8 cellular contexts compared by ENCODE assay signal in genomic region chr15:83380682-83381081, GRCh38.
DNase-seq lines count a peak whose midpoint lies in the region; ATAC-seq lines count a peak whose summit lies in the region.

No MANE protein-coding gene starts in this region.

- H3K36me3 Mint-ChIP-seq in activated naive CD4-positive, alpha-beta T cell treated with anti-CD3 and anti-CD28 coated beads, Interleukin-2, amount 10 ng/mL, durations not matched to agents 7 days and 5 days = no peaks in the 10 kb centered on the region

- peaks cover 41% of the 10 kb centered on the region for H3K27me3 Mint-ChIP-seq in activated naive CD4-positive, alpha-beta T cell treated with anti-CD3 and anti-CD28 coated beads, Interleukin-2, amount 10 ng/mL, durations not matched to agents 7 days and 5 days

- peak; percentile 8 for DNase-seq in NCI-H748 (lab: John Stamatoyannopoulos, UW; ENCODE audit: unreplicated experiment)
- no peak for DNase-seq in NCI-H748 treated with DMSO at 0.1 percent for 48 hours (lab: John Stamatoyannopoulos, UW)
- DNase-seq in KBM-7 = peak; percentile 51
- peak; percentile 62 for DNase-seq in activated naive CD4-positive, alpha-beta T cell treated with anti-CD3 and anti-CD28 coated beads, Interleukin-2, amount 10 ng/mL, durations not matched to agents 7 days and 5 days
- DNase-seq in hepatic stellate cell (ENCODE audit: low spot score) = peak; percentile 50
- peak; percentile 37 for DNase-seq in stimulated activated naive CD8-positive, alpha-beta T cell treated with anti-CD3 and anti-CD28 coated beads, Interleukin-15, Interleukin-2, amounts not matched to agents 100 U/mL and 50 U/mL, for 24 hours
- DNase-seq in NCI-H1694 (lab: John Stamatoyannopoulos, UW) = no peak

- H3K9me3 Mint-ChIP-seq in activated naive CD4-positive, alpha-beta T cell treated with anti-CD3 and anti-CD28 coated beads, Interleukin-2, amount 10 ng/mL, durations not matched to agents 7 days and 5 days = no peaks in the 10 kb centered on the region

- CTCF ChIA-PET in activated naive CD4-positive, alpha-beta T cell treated with anti-CD3 and anti-CD28 coated beads, Interleukin-2, amount 10 ng/mL, durations not matched to agents 7 days and 5 days (lab: Charles Lee) = interaction anchor here (0.9 to 2.7 kb wide), 6 partner anchors 12 to 370 kb away, joined by 3 to 19 read pairs (median 4); no protein-coding TSS in a partner anchor

- H3K27ac Mint-ChIP-seq in activated naive CD4-positive, alpha-beta T cell treated with anti-CD3 and anti-CD28 coated beads, Interleukin-2, amount 10 ng/mL, durations not matched to agents 7 days and 5 days = no peak overlapping the region

- in situ Hi-C loops in KBM-7 (cut with MboI; ENCODE audit: low pct_unique_long_range_greater_than_20kb, low sequenced_read_pairs) = no loop called here

- H3K4me1 Mint-ChIP-seq in activated naive CD4-positive, alpha-beta T cell treated with anti-CD3 and anti-CD28 coated beads, Interleukin-2, amount 10 ng/mL, durations not matched to agents 7 days and 5 days = no peaks in the 10 kb centered on the region

- peak; percentile 82 for ATAC-seq in GM21723 (IDR thresholded peaks at IDR 0.05; ENCODE audit: unreplicated experiment)
- peak; percentile 82 for ATAC-seq in stimulated activated naive CD8-positive, alpha-beta T cell treated with anti-CD3 and anti-CD28 coated beads, Interleukin-15, Interleukin-2, amounts not matched to agents 100 U/mL and 50 U/mL, for 24 hours

- H3K4me3 Mint-ChIP-seq in activated naive CD4-positive, alpha-beta T cell treated with anti-CD3 and anti-CD28 coated beads, Interleukin-2, amount 10 ng/mL, durations not matched to agents 7 days and 5 days = no peak overlapping the region

Comparison
In these comparisons a context has a peak if more than half of its experiments do, and no peak if none do; other contexts are left out.
1. DNase-seq: peak in NCI-H748 (single experiment), KBM-7 (single experiment), activated naive CD4-positive, alpha-beta T cell treated with anti-CD3 and anti-CD28 coated beads, Interleukin-2, amount 10 ng/mL, durations not matched to agents 7 days and 5 days (single experiment), hepatic stellate cell (single experiment) and stimulated activated naive CD8-positive, alpha-beta T cell treated with anti-CD3 and anti-CD28 coated beads, Interleukin-15, Interleukin-2, amounts not matched to agents 100 U/mL and 50 U/mL, for 24 hours (single experiment); none in NCI-H748 treated with DMSO at 0.1 percent for 48 hours (single experiment) and NCI-H1694 (single experiment).